ENCODE assay signal across 16 cellular contexts in genomic region chr10:133351408-133352318, GRCh38. TPM values are rescaled to one million over a fixed set of nuclear protein-coding genes. Genes with fewer than 3 reads are reported as not detected.
DNase-seq lines count a peak whose midpoint lies in the region; ATAC-seq and TF ChIP-seq lines count a peak whose summit lies in the region.
"Had no signal": no experiment of that assay in that cellular context is flagged by ENCODE, and none has a peak within 500 bp of the region (broad histone marks: within the 10 kb centered on the region; RNA-seq: fewer than 3 reads in every experiment).

No MANE protein-coding gene starts in this region.

- peaks cover 12% of the 10 kb centered on the region for H3K27me3 Mint-ChIP-seq in neural progenitor cell (ENCODE audit: insufficient read depth, low read depth)

- no TSS peak for BruUV-seq in Panc1 (replicated peaks; lab: Mats Ljungman, UMichigan)

- TF ChIP-seq EP300 in SK-N-SH (IDR thresholded peaks at IDR 0.05; ENCODE audit: borderline replicate concordance in 1 of 2, low read depth in 1 of 2, low read length in 1 of 2) = no peak

- in situ Hi-C loops in Panc1 (cut with HindIII; ENCODE audit: low pct_unique_long_range_greater_than_20kb, low sequenced_read_pairs) = no loop called here

- 56% methylated on average over 12 of the region's 24 CpGs for WGBS in SK-N-SH (ENCODE audit: low lambda C conversion rate)

- H3K27ac ChIP-seq in SK-N-SH (ENCODE audit: low read depth in 2 of 2, low read length in 1 of 2) = no peak overlapping the region
- no peak overlapping the region for H3K27ac ChIP-seq in Panc1 (ENCODE audit: low read length)
- H3K27ac ChIP-seq in neural progenitor cell = no peak overlapping the region
- H3K27ac ChIP-seq: SJSA1, upper lobe of left lung had no signal

- H3K9ac ChIP-seq in SK-N-SH (no peak overlapping the region), neural progenitor cell (no peak overlapping the region)

- H3K9me3 Mint-ChIP-seq in neural progenitor cell = peaks cover 2% of the 10 kb centered on the region
- H3K9me3 Mint-ChIP-seq: activated CD4-positive, alpha-beta memory T cell treated with anti-CD3 and anti-CD28 coated beads for 36 hours; CD8-positive, alpha-beta T cell; stimulated activated naive CD8-positive, alpha-beta T cell treated with anti-CD3 and anti-CD28 coated beads, Interleukin-15, Interleukin-2, amounts not matched to agents 100 ng/mL and 50 ng/mL, for 24 hours had no signal

- H3K79me2 ChIP-seq in SK-N-SH (ENCODE audit: insufficient read depth) (no peaks in the 10 kb centered on the region), neural progenitor cell (ENCODE audit: low read depth) (peaks cover 5% of the 10 kb centered on the region)

- POLR2A ChIA-PET in SK-N-SH (lab: Yijun Ruan, JAX) (interaction anchor here (1.5 kb wide), 1 partner anchor 28 kb away, joined by 3 read pairs; no protein-coding TSS in a partner anchor), Panc1 (lab: Charles Lee) (interaction anchor here (0.6 kb wide), 1 partner anchor 410 kb away, joined by 5 read pairs; no protein-coding TSS in a partner anchor)

- H3K9me2 ChIP-seq in SK-N-SH = no peaks in the 10 kb centered on the region

- no peaks in the 10 kb centered on the region for H3K36me3 Mint-ChIP-seq in neural progenitor cell
- H3K36me3 Mint-ChIP-seq: CD8-positive, alpha-beta T cell had no signal

- intact Hi-C loops in Panc1 (cut with micrococcal nuclease; ENCODE audit: unreplicated experiment) = no loop called here

- H3K4me1 Mint-ChIP-seq in neural progenitor cell = peaks cover 3% of the 10 kb centered on the region

- no peak overlapping the region for H3K27ac Mint-ChIP-seq in neural progenitor cell
- H3K27ac Mint-ChIP-seq: activated CD4-positive, alpha-beta memory T cell treated with anti-CD3 and anti-CD28 coated beads for 36 hours; CD8-positive, alpha-beta T cell; stimulated activated naive CD8-positive, alpha-beta T cell treated with anti-CD3 and anti-CD28 coated beads, Interleukin-15, Interleukin-2, amounts not matched to agents 100 ng/mL and 50 ng/mL, for 24 hours had no signal

- H3K36me3 ChIP-seq in SK-N-SH (replicated peaks in 1 of 2; ENCODE audit: control insufficient read depth in 1 of 2, insufficient read depth in 2 of 2, low read length in 1 of 2) (peaks cover 0 to 3% of the 10 kb centered on the region in 2 experiments), Panc1 (ENCODE audit: control insufficient read depth, insufficient read depth, low read length) (no peaks in the 10 kb centered on the region), neural progenitor cell (no peaks in the 10 kb centered on the region)
- H3K36me3 ChIP-seq: SJSA1, upper lobe of left lung had no signal

- no peak for DNase-seq in SK-N-SH
- no peak for DNase-seq in Panc1 (ENCODE audit: low read depth, low spot score)
- no peak for DNase-seq in neural progenitor cell (ENCODE audit: low spot score)
- no peak for DNase-seq in erythroblast (lab: John Stamatoyannopoulos, UW)
- DNase-seq: activated CD4-positive, alpha-beta memory T cell treated with anti-CD3 and anti-CD28 coated beads for 36 hours; CD8-positive, alpha-beta T cell; NCI-H1694 treated with DMSO at 0.1 percent for 48 hours; NCI-H510A treated with DMSO at 0.1 percent for 48 hours had no signal

- TF ChIP-seq POLR2A in erythroblast (IDR thresholded peaks at IDR 0.05; ENCODE audit: low read length) = no peak

- ATAC-seq in SK-N-SH treated with all-trans-retinoic acid at 6 μM for 48 hours = peak; percentile 10
- peak; percentile 9 for ATAC-seq in Panc1
- no peak for ATAC-seq in GM18502 (IDR thresholded peaks at IDR 0.05; ENCODE audit: poor library complexity, unreplicated experiment)
- ATAC-seq: CD8-positive, alpha-beta T cell had no signal

- CTCF ChIA-PET in SK-N-SH (lab: Yijun Ruan, JAX) = no interaction called here
- CTCF ChIA-PET in Panc1 (lab: Charles Lee) = no interaction called here

- TF ChIP-seq RAD21 in SK-N-SH (IDR thresholded peaks at IDR 0.05; ENCODE audit: low read length) = no peak

- TF ChIP-seq CTCF in SK-N-SH (IDR thresholded peaks at IDR 0.05) (no peak), Panc1 (IDR thresholded peaks at IDR 0.05) (no peak; the same call in 1 of the 2 replicates), neural progenitor cell (IDR thresholded peaks at IDR 0.05) (peak; percentile 23)

- H3K9me3 ChIP-seq in SK-N-SH (no peaks in the 10 kb centered on the region), Panc1 (ENCODE audit: control insufficient read depth, insufficient read depth, low read depth, low read length) (no peaks in the 10 kb centered on the region), neural progenitor cell (ENCODE audit: low read depth) (no peaks in the 10 kb centered on the region)
- H3K9me3 ChIP-seq: SJSA1, upper lobe of left lung had no signal

- H3K4me2 ChIP-seq in SK-N-SH (no peak overlapping the region), neural progenitor cell (no peak overlapping the region)

- no peak overlapping the region for H2AFZ ChIP-seq in SK-N-SH (ENCODE audit: low read depth)
- H2AFZ ChIP-seq in neural progenitor cell (replicated peaks) = no peak overlapping the region

- H3K4me3 ChIP-seq in SK-N-SH (ENCODE audit: low read depth in 2 of 2, low read length in 1 of 2) (no peak overlapping the region), Panc1 (ENCODE audit: low read depth in 2 of 2, low read length in 2 of 2) (no peak overlapping the region), neural progenitor cell (no peak overlapping the region)
- H3K4me3 ChIP-seq: SJSA1, upper lobe of left lung had no signal

- H3K4me1 ChIP-seq in SK-N-SH (ENCODE audit: control insufficient read depth in 1 of 2, insufficient read depth in 2 of 2, low read depth in 1 of 2, low read length in 1 of 2) = peaks cover 0 to 17% of the 10 kb centered on the region in 2 experiments; a peak in 1 of 4 replicates
- peaks cover 11% of the 10 kb centered on the region; the same call in 1 of the 2 replicates for H3K4me1 ChIP-seq in Panc1 (ENCODE audit: control insufficient read depth, insufficient read depth, low read length)
- H3K4me1 ChIP-seq in neural progenitor cell = peaks cover 5% of the 10 kb centered on the region
- H3K4me1 ChIP-seq: SJSA1 had no signal

- H3K27me3 ChIP-seq in SK-N-SH (ENCODE audit: insufficient read depth) (0 out of 2 replicates have a peak, but pooled peaks cover 7% of the 10 kb centered on the region), Panc1 (ENCODE audit: control insufficient read depth, insufficient read depth, low read length) (no peaks in the 10 kb centered on the region), neural progenitor cell (peaks cover 3% of the 10 kb centered on the region)

- H4K20me1 ChIP-seq in SK-N-SH (ENCODE audit: insufficient read depth) (no peaks in the 10 kb centered on the region), neural progenitor cell (ENCODE audit: low read depth) (peaks cover 17% of the 10 kb centered on the region)

- no peaks in the 10 kb centered on the region for H3F3A ChIP-seq in SK-N-SH (replicated peaks; ENCODE audit: insufficient read depth)
- no peaks in the 10 kb centered on the region for H3F3A ChIP-seq in neural progenitor cell (ENCODE audit: low read depth)

- H3K4me3 Mint-ChIP-seq in neural progenitor cell = no peak overlapping the region
- H3K4me3 Mint-ChIP-seq: activated CD4-positive, alpha-beta memory T cell treated with anti-CD3 and anti-CD28 coated beads for 36 hours; CD8-positive, alpha-beta T cell; stimulated activated naive CD8-positive, alpha-beta T cell treated with anti-CD3 and anti-CD28 coated beads, Interleukin-15, Interleukin-2, amounts not matched to agents 100 ng/mL and 50 ng/mL, for 24 hours had no signal

TF ChIP-seq in SK-N-SH treated with all-trans-retinoic acid at 6 μM for 48 hours, 23 proteins besides CTCF, POLR2A, EP300 and RAD21 (continues in another document):
- TF ChIP-seq BACH2 (CRISPR knock-in tag; IDR thresholded peaks at IDR 0.05; ENCODE audit: borderline replicate concordance) = no peak

TF ChIP-seq in SK-N-SH, 30 proteins besides CTCF, POLR2A, EP300 and RAD21 (continues in another document):
- TF ChIP-seq YY1 (IDR thresholded peaks at IDR 0.05; ENCODE audit: low read depth) = no peak

RNA-seq across cellular contexts. Expression of gene PRAP1, which starts 4.5 kb away (rescaled TPM):
- polyA plus RNA-seq in SK-N-SH (2012; rRNA removed) = 1.9 and 2.3 TPM in 2 replicates
- polyA plus RNA-seq in SK-N-SH (2012; cell fraction: cytosol; rRNA removed) = 0.72 and 1.1 TPM in 2 replicates
- 0.52 and 0.54 TPM in 2 replicates for polyA plus RNA-seq in SK-N-SH (2012; cell fraction: nucleus; rRNA removed)
- 0.21 TPM for total RNA-seq in Panc1 (2021; ENCODE audit: unreplicated experiment)
- not detected for polyA plus RNA-seq in Panc1 (2012; ENCODE audit: insufficient read length)
- 0.62 TPM in 1 of 2 replicates, not detected in the other for total RNA-seq in neural progenitor cell (ENCODE audit: low replicate concordance)
- total RNA-seq: activated CD4-positive, alpha-beta memory T cell treated with anti-CD3 and anti-CD28 coated beads for 36 hours; CD8-positive, alpha-beta T cell; Daoy; posterior vena cava; SJSA1; upper lobe of left lung had no signal

RNA-seq across cellular contexts. Expression of gene FUOM, which starts 6.2 kb away (rescaled TPM):
- polyA plus RNA-seq in SK-N-SH (2012; rRNA removed) = 25.3 and 32.5 TPM in 2 replicates
- polyA plus RNA-seq in SK-N-SH (2012; cell fraction: cytosol; rRNA removed) = 18.1 and 23.5 TPM in 2 replicates
- 20.0 and 23.3 TPM in 2 replicates for polyA plus RNA-seq in SK-N-SH (2012; cell fraction: nucleus; rRNA removed)
- total RNA-seq in Panc1 (2021; ENCODE audit: unreplicated experiment) (39.6 TPM), neural progenitor cell (ENCODE audit: low replicate concordance) (9.3 and 20.5 TPM in 2 replicates)
- 43.2 TPM for polyA plus RNA-seq in Panc1 (2012; ENCODE audit: insufficient read length)

RNA-seq across cellular contexts. Expression of gene CALY, which starts 15.0 kb away (rescaled TPM):
- polyA plus RNA-seq in SK-N-SH (2012; rRNA removed) = 3.3 TPM in 2 replicates
- 1.4 and 3.9 TPM in 2 replicates for polyA plus RNA-seq in SK-N-SH (2012; cell fraction: cytosol; rRNA removed)
- 1.7 and 4.5 TPM in 2 replicates for polyA plus RNA-seq in SK-N-SH (2012; cell fraction: nucleus; rRNA removed)
- total RNA-seq in Panc1 (2021; ENCODE audit: unreplicated experiment) = 1.9 TPM
- 8.0 TPM for polyA plus RNA-seq in Panc1 (2012; ENCODE audit: insufficient read length)
- 1.6 TPM in 1 of 2 replicates, not detected in the other for total RNA-seq in neural progenitor cell (ENCODE audit: low replicate concordance)
- total RNA-seq: activated CD4-positive, alpha-beta memory T cell treated with anti-CD3 and anti-CD28 coated beads for 36 hours; Daoy; liver; posterior vena cava; SJSA1 had no signal

RNA-seq across cellular contexts. Expression of gene ECHS1, which starts 21.5 kb away (rescaled TPM):
- polyA plus RNA-seq in SK-N-SH (2012; rRNA removed) = 72.1 and 97.8 TPM in 2 replicates
- 77.3 and 91.6 TPM in 2 replicates for polyA plus RNA-seq in SK-N-SH (2012; cell fraction: cytosol; rRNA removed)
- polyA plus RNA-seq in SK-N-SH (2012; cell fraction: nucleus; rRNA removed) = 58.6 and 68.8 TPM in 2 replicates
- total RNA-seq in Panc1 (2021; ENCODE audit: unreplicated experiment) = 165 TPM
- 226 TPM for polyA plus RNA-seq in Panc1 (2012; ENCODE audit: insufficient read length)
- 77.4 and 91.9 TPM in 2 replicates for total RNA-seq in neural progenitor cell (ENCODE audit: low replicate concordance)

RNA-seq across cellular contexts. Expression of gene PAOX, which starts 27.4 kb away (rescaled TPM):
- polyA plus RNA-seq in SK-N-SH (2012; rRNA removed) = 6.2 and 6.6 TPM in 2 replicates
- polyA plus RNA-seq in SK-N-SH (2012; cell fraction: cytosol; rRNA removed) = 3.1 and 5.0 TPM in 2 replicates
- 12.6 and 16.0 TPM in 2 replicates for polyA plus RNA-seq in SK-N-SH (2012; cell fraction: nucleus; rRNA removed)
- 9.3 TPM for total RNA-seq in Panc1 (2021; ENCODE audit: unreplicated experiment)
- polyA plus RNA-seq in Panc1 (2012; ENCODE audit: insufficient read length) = 11.0 TPM
- total RNA-seq in neural progenitor cell (ENCODE audit: low replicate concordance) = 4.6 and 8.2 TPM in 2 replicates
